8 cellular contexts compared by ENCODE assay signal in genomic region chr3:52315977-52316764, GRCh38. TPM values are rescaled to one million over a fixed set of nuclear protein-coding genes. Genes with fewer than 3 reads are reported as not detected.
A peak's percentile ranks its signal among the peaks of the same experiment; 100 is the strongest.
DNase-seq lines count a peak whose midpoint lies in the region; ATAC-seq and TF ChIP-seq lines count a peak whose summit lies in the region.

Gene DNAH1 (plus strand): TSS chr3:52316319. CDS start chr3:52322443, 6,124 bp downstream.

- POLR2A ChIA-PET in HEK293T (lab: Yijun Ruan, JAX), result no interaction called here

- H3K4me1 Mint-ChIP-seq in stimulated activated naive CD8-positive, alpha-beta T cell treated with anti-CD3 and anti-CD28 coated beads, Interleukin-15, amount 100 ng/mL, for 72 hours, result peaks cover 67% of the 10 kb centered on the region
- peaks cover 94% of the 10 kb centered on the region for H3K4me1 Mint-ChIP-seq in brain

- peak within 1 kb of the TSS; percentile 57 to 75 for H3K4me3 Mint-ChIP-seq in stimulated activated naive CD8-positive, alpha-beta T cell treated with anti-CD3 and anti-CD28 coated beads, Interleukin-15, amount 100 ng/mL, for 72 hours
- peak within 1 kb of the TSS in 3 of 5 experiments; percentile 29 to 70 (median 51) for H3K4me3 Mint-ChIP-seq in brain

- H3K9me3 Mint-ChIP-seq in stimulated activated naive CD8-positive, alpha-beta T cell treated with anti-CD3 and anti-CD28 coated beads, Interleukin-15, amount 100 ng/mL, for 72 hours, result no peaks in the 10 kb centered on the region
- no peaks in the 10 kb centered on the region for H3K9me3 Mint-ChIP-seq in brain

- no peaks in the 10 kb centered on the region for H3K27me3 Mint-ChIP-seq in stimulated activated naive CD8-positive, alpha-beta T cell treated with anti-CD3 and anti-CD28 coated beads, Interleukin-15, amount 100 ng/mL, for 72 hours
- H3K27me3 Mint-ChIP-seq in brain, result peaks cover 11% of the 10 kb centered on the region

- no peak for TF ChIP-seq CTCF in brain (conservative IDR thresholded peaks at IDR 0.05)

- CTCF ChIA-PET in HEK293T (lab: Yijun Ruan, JAX), result interaction anchor here (0.6 to 1.3 kb wide), 2 partner anchors 85 to 463 kb away, joined by 3 to 4 read pairs; no protein-coding TSS in a partner anchor

- no peaks in the 10 kb centered on the region for H3K36me3 Mint-ChIP-seq in brain

- DNase-seq in stimulated activated naive CD8-positive, alpha-beta T cell treated with anti-CD3 and anti-CD28 coated beads, Interleukin-15, amount 100 ng/mL, for 72 hours, result no peak
- DNase-seq in stimulated activated naive CD8-positive, alpha-beta T cell treated with anti-CD3 and anti-CD28 coated beads, Interleukin-15, Interleukin-2, amounts not matched to agents 100 U/mL and 50 U/mL, for 24 hours, result no peak
- DNase-seq in myocyte (ENCODE audit: low read depth) (peak; percentile 67), NCI-H1048 (lab: John Stamatoyannopoulos, UW) (no peak), HEK293T (ENCODE audit: extremely low spot score) (no peak), SK-N-DZ (ENCODE audit: low spot score) (no peak), MV-4-11 (lab: John Stamatoyannopoulos, UW) (no peak)

- H3K27ac Mint-ChIP-seq in stimulated activated naive CD8-positive, alpha-beta T cell treated with anti-CD3 and anti-CD28 coated beads, Interleukin-15, amount 100 ng/mL, for 72 hours, result peak within 1 kb of the TSS; percentile 25 to 44
- H3K27ac Mint-ChIP-seq in brain, result peak within 1 kb of the TSS in 3 of 5 experiments; percentile 53 to 96 (median 92)

- ATAC-seq in stimulated activated naive CD8-positive, alpha-beta T cell treated with anti-CD3 and anti-CD28 coated beads, Interleukin-15, amount 100 ng/mL, for 72 hours, result no peak
- no peak for ATAC-seq in stimulated activated naive CD8-positive, alpha-beta T cell treated with anti-CD3 and anti-CD28 coated beads, Interleukin-15, Interleukin-2, amounts not matched to agents 100 U/mL and 50 U/mL, for 24 hours

TF ChIP-seq in HEK293T, 16 proteins besides CTCF, POLR2A, EP300 and RAD21:
- TF ChIP-seq HDGF (IDR thresholded peaks at IDR 0.05; ENCODE audit: borderline replicate concordance) (no peak), FOXM1 (IDR thresholded peaks at IDR 0.05; ENCODE audit: borderline replicate concordance) (no peak), LEF1 (IDR thresholded peaks at IDR 0.05; ENCODE audit: borderline replicate concordance) (no peak), SUZ12 (IDR thresholded peaks at IDR 0.05) (no peak), CTBP1 (IDR thresholded peaks at IDR 0.05; ENCODE audit: borderline replicate concordance) (no peak), L3MBTL2 (conservative IDR thresholded peaks at IDR 0.05) (no peak), ARNT (IDR thresholded peaks at IDR 0.05) (no peak), ELF4 (IDR thresholded peaks at IDR 0.05) (no peak), SP1 (IDR thresholded peaks at IDR 0.05) (no peak), BHLHE40 (IDR thresholded peaks at IDR 0.05; ENCODE audit: borderline replicate concordance) (no peak)

RNA-seq across cellular contexts. Expression of gene DNAH1, which starts in this region (rescaled TPM):
- 1.8 TPM for polyA plus RNA-seq in brain (ENCODE audit: insufficient read depth, low read depth, low replicate concordance)
- 1.9 and 3.8 TPM in 2 replicates for total RNA-seq in myocyte
- 3.3 TPM for polyA plus RNA-seq in myocyte (2012)
- polyA plus RNA-seq in SK-N-DZ (2014; cell fraction: cytosol; rRNA removed), result 0.06 and 0.09 TPM in 2 replicates
- 0.20 and 0.38 TPM in 2 replicates for polyA plus RNA-seq in SK-N-DZ (2014; cell fraction: nucleus; rRNA removed)
